In genomic region chr16:22436823-22437652, GRCh38 we compare ENCODE assay signal across 1 cellular context.
TF ChIP-seq lines count a peak whose summit lies in the region.
"Not testable (repeated sequence)": the region's sequence is repeated elsewhere in the genome, so short reads cannot be mapped to it uniquely, and the experiment has no call there.

No MANE protein-coding gene starts in this region.

TF ChIP-seq in HepG2, 621 proteins besides CTCF, POLR2A, EP300 and RAD21 (continued from another document and continues in another):
- TF ChIP-seq THAP8 (CRISPR knock-in tag; IDR thresholded peaks at IDR 0.05; ENCODE audit: borderline replicate concordance): 0 out of 2 replicates have a peak, but pooled peaks have one; percentile 89
- 0 out of 2 replicates have a peak, but pooled peaks have one; percentile 54 for TF ChIP-seq ZNF646 (CRISPR knock-in tag; IDR thresholded peaks at IDR 0.05)
- TF ChIP-seq HDAC1 (CRISPR knock-in tag; IDR thresholded peaks at IDR 0.05): peak; percentile 76; the same call in 1 of the 2 replicates
- TF ChIP-seq ZNF530 (CRISPR knock-in tag; IDR thresholded peaks at IDR 0.05; ENCODE audit: low read depth): 0 out of 2 replicates have a peak, but pooled peaks have one; percentile 78
- peak; percentile 62 for TF ChIP-seq PHF20 (CRISPR knock-in tag; IDR thresholded peaks at IDR 0.05)
- peak; percentile 92 for TF ChIP-seq MTF2 (CRISPR knock-in tag; IDR thresholded peaks at IDR 0.05; ENCODE audit: borderline replicate concordance)
- peak; percentile 67 for TF ChIP-seq ZNF350 (CRISPR knock-in tag; IDR thresholded peaks at IDR 0.05; ENCODE audit: borderline replicate concordance, low read depth)
- TF ChIP-seq TSC22D2 (CRISPR knock-in tag; IDR thresholded peaks at IDR 0.05; ENCODE audit: borderline replicate concordance): peak; percentile 79; the same call in 1 of the 2 replicates
- peak; percentile 30; the same call in 1 of the 2 replicates for TF ChIP-seq ZBTB26 (CRISPR knock-in tag; IDR thresholded peaks at IDR 0.05; ENCODE audit: borderline replicate concordance)
- TF ChIP-seq YEATS2 (CRISPR knock-in tag; IDR thresholded peaks at IDR 0.05; ENCODE audit: borderline replicate concordance): peak; percentile 77; the same call in 1 of the 2 replicates
- peak; percentile 79; the same call in 1 of the 2 replicates for TF ChIP-seq ZFP91 (CRISPR knock-in tag; IDR thresholded peaks at IDR 0.05; ENCODE audit: borderline replicate concordance)
- TF ChIP-seq ZNF574 (CRISPR knock-in tag; IDR thresholded peaks at IDR 0.05): peak; percentile 71
- peak; percentile 73; the same call in 1 of the 2 replicates for TF ChIP-seq ZNF556 (CRISPR knock-in tag; IDR thresholded peaks at IDR 0.05; ENCODE audit: borderline replicate concordance)
- TF ChIP-seq FOXP1 (IDR thresholded peaks at IDR 0.05): not testable (repeated sequence)
- peak; percentile 29; the same call in 1 of the 2 replicates for TF ChIP-seq FOXP1 (CRISPR knock-in tag; IDR thresholded peaks at IDR 0.05)
- peak; percentile 79; the same call in 1 of the 2 replicates for TF ChIP-seq ZXDC (CRISPR knock-in tag; IDR thresholded peaks at IDR 0.05)
- TF ChIP-seq HOXA3 (CRISPR knock-in tag; IDR thresholded peaks at IDR 0.05): peak; percentile 84
- TF ChIP-seq MXD3 (CRISPR knock-in tag; IDR thresholded peaks at IDR 0.05): peak; percentile 90
- TF ChIP-seq FOSL2 (CRISPR knock-in tag; IDR thresholded peaks at IDR 0.05): peak; percentile 37
- TF ChIP-seq ARNT2 (CRISPR knock-in tag; IDR thresholded peaks at IDR 0.05; ENCODE audit: low read depth): peak; percentile 78
- TF ChIP-seq ZNF567 (CRISPR knock-in tag; IDR thresholded peaks at IDR 0.05; ENCODE audit: borderline replicate concordance): peak; percentile 88; the same call in 1 of the 2 replicates
- TF ChIP-seq ZHX1 (CRISPR knock-in tag; IDR thresholded peaks at IDR 0.05; ENCODE audit: low read depth): 0 out of 2 replicates have a peak, but pooled peaks have one; percentile 39
- TF ChIP-seq MAF1 (CRISPR knock-in tag; IDR thresholded peaks at IDR 0.05; ENCODE audit: borderline replicate concordance): peak; percentile 84
- peak; percentile 64; the same call in 1 of the 2 replicates for TF ChIP-seq ZNF557 (CRISPR knock-in tag; IDR thresholded peaks at IDR 0.05)
- peak; percentile 61; the same call in 1 of the 2 replicates for TF ChIP-seq POGZ (CRISPR knock-in tag; IDR thresholded peaks at IDR 0.05)
- peak; percentile 78; the same call in 1 of the 2 replicates for TF ChIP-seq SP140L (CRISPR knock-in tag; IDR thresholded peaks at IDR 0.05; ENCODE audit: borderline replicate concordance)
- peak; percentile 75 for TF ChIP-seq IKZF4 (CRISPR knock-in tag; IDR thresholded peaks at IDR 0.05; ENCODE audit: borderline replicate concordance, low read depth, not compliant biosample characterization)
- TF ChIP-seq ZZZ3 (CRISPR knock-in tag; IDR thresholded peaks at IDR 0.05; ENCODE audit: borderline replicate concordance): peak; percentile 37; the same call in 1 of the 2 replicates
- TF ChIP-seq PTBP1 (IDR thresholded peaks at IDR 0.05; ENCODE audit: low read depth, low read length, poor library complexity, severe bottlenecking): peak; percentile 80
- peak; percentile 63; the same call in 1 of the 2 replicates for TF ChIP-seq ZNF619 (CRISPR knock-in tag; IDR thresholded peaks at IDR 0.05)
- peak; percentile 68; the same call in 1 of the 2 replicates for TF ChIP-seq NFKBIZ (CRISPR knock-in tag; IDR thresholded peaks at IDR 0.05)
- TF ChIP-seq BCL3 (CRISPR knock-in tag; IDR thresholded peaks at IDR 0.05): peak; percentile 70
- peak; percentile 86 for TF ChIP-seq POLR2G (IDR thresholded peaks at IDR 0.05; ENCODE audit: low read depth, low read length)
- TF ChIP-seq KDM4B (CRISPR knock-in tag; IDR thresholded peaks at IDR 0.05): peak; percentile 73; the same call in 1 of the 2 replicates
- peak; percentile 89; the same call in 1 of the 2 replicates for TF ChIP-seq ZNF766 (CRISPR knock-in tag; IDR thresholded peaks at IDR 0.05; ENCODE audit: borderline replicate concordance)
- TF ChIP-seq ZNF772 (CRISPR knock-in tag; IDR thresholded peaks at IDR 0.05): 0 out of 2 replicates have a peak, but pooled peaks have one; percentile 86
- peak; percentile 51 for TF ChIP-seq ZNF777 (CRISPR knock-in tag; IDR thresholded peaks at IDR 0.05)
- peak; percentile 60; the same call in 1 of the 2 replicates for TF ChIP-seq MED1 (CRISPR knock-in tag; IDR thresholded peaks at IDR 0.05)
